ENCODE assay signal across 8 cellular contexts in genomic region chr2:104658149-104658839, GRCh38.
DNase-seq lines count a peak whose midpoint lies in the region; ATAC-seq and TF ChIP-seq lines count a peak whose summit lies in the region.

No MANE protein-coding gene starts in this region.

- H3K9me3 ChIP-seq in NT2/D1 (ENCODE audit: insufficient read depth, low read length), result no peaks in the 10 kb centered on the region
- H3K9me3 ChIP-seq in WERI-Rb-1 (ENCODE audit: severe bottlenecking), result no peaks in the 10 kb centered on the region

- CTCF ChIA-PET in activated CD8-positive, alpha-beta memory T cell treated with anti-CD3 and anti-CD28 coated beads, Interleukin-2, amount 10 ng/mL, durations not matched to agents 7 days and 5 days (lab: Charles Lee), result interaction anchor here (0.6 kb wide), 1 partner anchor 25 kb away, joined by 3 read pairs; no protein-coding TSS in a partner anchor

- peaks cover 5% of the 10 kb centered on the region for H3K4me1 ChIP-seq in NT2/D1 (ENCODE audit: insufficient read depth, insufficient read length)

- peaks cover 11% of the 10 kb centered on the region for H3K27me3 Mint-ChIP-seq in activated CD8-positive, alpha-beta memory T cell treated with anti-CD3 and anti-CD28 coated beads, Interleukin-2, amount 10 ng/mL, durations not matched to agents 7 days and 5 days

- ATAC-seq in activated CD8-positive, alpha-beta memory T cell treated with anti-CD3 and anti-CD28 coated beads, Interleukin-2, amount 10 ng/mL, durations not matched to agents 7 days and 5 days, result no peak

- H3K4me3 Mint-ChIP-seq in activated CD8-positive, alpha-beta memory T cell treated with anti-CD3 and anti-CD28 coated beads, Interleukin-2, amount 10 ng/mL, durations not matched to agents 7 days and 5 days, result no peak overlapping the region

- peak overlapping the region; percentile 71 for H3K9ac ChIP-seq in NT2/D1 (ENCODE audit: insufficient read length, low read depth)

- H3K27ac Mint-ChIP-seq in activated CD8-positive, alpha-beta memory T cell treated with anti-CD3 and anti-CD28 coated beads, Interleukin-2, amount 10 ng/mL, durations not matched to agents 7 days and 5 days, result no peak overlapping the region

- H3K27me3 ChIP-seq in NT2/D1 (ENCODE audit: insufficient read depth, insufficient read length) (peaks cover 10% of the 10 kb centered on the region), WERI-Rb-1 (ENCODE audit: insufficient read depth, low read depth, severe bottlenecking) (peaks cover 84% of the 10 kb centered on the region)

- peak overlapping the region; percentile 36 for H3K4me3 ChIP-seq in NT2/D1 (ENCODE audit: insufficient read length, low read depth)
- H3K4me3 ChIP-seq in WERI-Rb-1 (ENCODE audit: low read depth, low read length), result no peak overlapping the region

- H3K27ac ChIP-seq in WERI-Rb-1, result no peak overlapping the region

- no peaks in the 10 kb centered on the region for H3K9me3 Mint-ChIP-seq in activated CD8-positive, alpha-beta memory T cell treated with anti-CD3 and anti-CD28 coated beads, Interleukin-2, amount 10 ng/mL, durations not matched to agents 7 days and 5 days (ENCODE audit: low read depth)

- no peaks in the 10 kb centered on the region for H3K36me3 Mint-ChIP-seq in activated CD8-positive, alpha-beta memory T cell treated with anti-CD3 and anti-CD28 coated beads, Interleukin-2, amount 10 ng/mL, durations not matched to agents 7 days and 5 days

- DNase-seq in Daoy (ENCODE audit: low read depth), result peak; percentile 87
- no peak for DNase-seq in NT2/D1 (ENCODE audit: low read depth, low spot score)
- peak in 41 of 42 donors; percentile 5 to 72 (median 49) for DNase-seq in head of caudate nucleus
- peak; percentile 10 for DNase-seq in occipital lobe (lab: John Stamatoyannopoulos, UW)
- no peak for DNase-seq in NCI-H2171 treated with DMSO at 0.1 percent for 48 hours (lab: John Stamatoyannopoulos, UW)
- no peak for DNase-seq in activated CD8-positive, alpha-beta memory T cell treated with anti-CD3 and anti-CD28 coated beads, Interleukin-2, amount 10 ng/mL, durations not matched to agents 7 days and 5 days
- DNase-seq in WERI-Rb-1, result no peak
- no peak for DNase-seq in mesenteric fat pad (ENCODE audit: low spot score)

- intact Hi-C loops in head of caudate nucleus (cut with DNase I), result no loop called here

- H3K36me3 ChIP-seq in NT2/D1 (ENCODE audit: insufficient read depth, insufficient read length, low read length) (no peaks in the 10 kb centered on the region), WERI-Rb-1 (no peaks in the 10 kb centered on the region)

- no peak for TF ChIP-seq CTCF in WERI-Rb-1 (IDR thresholded peaks at IDR 0.05; ENCODE audit: low read depth, low read length)

- H3K4me1 Mint-ChIP-seq in activated CD8-positive, alpha-beta memory T cell treated with anti-CD3 and anti-CD28 coated beads, Interleukin-2, amount 10 ng/mL, durations not matched to agents 7 days and 5 days, result peaks cover 5% of the 10 kb centered on the region

Comparison
In these comparisons a context has a peak if more than half of its experiments do, and no peak if none do; other contexts are left out.
1. DNase-seq: peak in Daoy (single experiment), head of caudate nucleus (41 of 42) and occipital lobe (single experiment); none in NT2/D1 (single experiment), NCI-H2171 treated with DMSO at 0.1 percent for 48 hours (single experiment), activated CD8-positive, alpha-beta memory T cell treated with anti-CD3 and anti-CD28 coated beads, Interleukin-2, amount 10 ng/mL, durations not matched to agents 7 days and 5 days (single experiment), WERI-Rb-1 (single experiment) and mesenteric fat pad (single experiment).